ENCODE assay signal across 1 cellular context in the genomic region with DNA sequence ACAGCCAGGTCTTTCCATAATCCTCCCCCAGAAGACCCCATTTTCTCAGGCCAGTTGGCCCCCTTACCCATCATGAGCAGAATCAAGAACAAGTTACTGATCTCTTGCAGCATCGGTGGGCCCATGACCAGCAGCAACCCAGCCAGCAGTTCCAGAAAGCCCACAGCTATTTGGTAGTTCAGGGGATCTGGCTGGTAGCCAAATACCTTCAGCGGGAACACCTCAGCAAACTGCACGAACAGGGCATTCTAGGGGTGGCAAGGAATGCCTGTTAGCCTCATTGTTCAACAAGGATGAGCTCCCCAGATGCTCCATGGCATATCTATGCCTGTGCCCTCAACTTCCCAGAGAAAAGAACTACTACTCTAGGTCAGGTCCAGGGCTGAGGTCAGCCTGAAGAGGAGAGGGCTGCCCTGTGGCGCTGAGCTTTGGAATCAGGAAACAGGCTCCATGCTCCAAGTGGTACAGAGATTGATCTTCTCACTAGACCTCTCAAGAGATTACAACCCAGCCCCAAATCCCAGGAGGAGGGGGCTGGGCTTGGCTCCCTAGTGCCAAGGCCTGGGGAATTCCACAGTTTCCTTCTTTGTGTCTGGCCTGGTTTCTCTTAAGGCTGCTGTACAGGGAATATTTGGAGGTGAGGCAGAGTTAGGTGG.
TF ChIP-seq lines count a peak whose summit lies in the region.

No MANE protein-coding gene starts in this region.

TF ChIP-seq in K562, 482 proteins besides CTCF, POLR2A, EP300 and RAD21:
- TF ChIP-seq MAZ (CRISPR knock-in tag; conservative IDR thresholded peaks at IDR 0.05 in 1 of 2, IDR thresholded peaks at IDR 0.05 in 1 of 2): peak in 1 of 2 experiments; percentile 14; a peak in 1 of 4 replicates
- TF ChIP-seq NFIC (IDR thresholded peaks at IDR 0.05): peak; percentile 93
- TF ChIP-seq PML (IDR thresholded peaks at IDR 0.05; ENCODE audit: low read length): no peak
- no peak for TF ChIP-seq JUND (IDR thresholded peaks at IDR 0.05; ENCODE audit: borderline replicate concordance, low read depth, low read length)
- no peak for TF ChIP-seq JUND (tag; IDR thresholded peaks at IDR 0.05; ENCODE audit: borderline replicate concordance, low read depth, low read length)
